1 cellular context compared by ENCODE assay signal in genomic region chr9:133893191-133893994, GRCh38.
TF ChIP-seq lines count a peak whose summit lies in the region.

No MANE protein-coding gene starts in this region.

TF ChIP-seq in HepG2, 621 proteins besides CTCF, POLR2A, EP300 and RAD21 (continued from another document and continues in another):
- TF ChIP-seq JARID2 (CRISPR knock-in tag; IDR thresholded peaks at IDR 0.05; ENCODE audit: insufficient replicate concordance) (no peak), SMAD1 (CRISPR knock-in tag; IDR thresholded peaks at IDR 0.05; ENCODE audit: borderline replicate concordance, low read depth) (peak; percentile 56; the same call in 1 of the 2 replicates), GABPB1 (CRISPR knock-in tag; IDR thresholded peaks at IDR 0.05) (peak; percentile 10; the same call in 1 of the 2 replicates), MAZ (IDR thresholded peaks at IDR 0.05; ENCODE audit: borderline replicate concordance, low read depth, low read length) (no peak), MAZ (CRISPR knock-in tag; IDR thresholded peaks at IDR 0.05; ENCODE audit: low read depth) (no peak), RFX1 (IDR thresholded peaks at IDR 0.05) (no peak), FIP1L1 (IDR thresholded peaks at IDR 0.05; ENCODE audit: borderline replicate concordance, insufficient read depth, low read depth, low read length) (no peak), SOX5 (CRISPR knock-in tag; IDR thresholded peaks at IDR 0.05; ENCODE audit: borderline replicate concordance) (no peak), GABPA (IDR thresholded peaks at IDR 0.05; ENCODE audit: low read depth, low read length) (no peak), GABPA (CRISPR knock-in tag; IDR thresholded peaks at IDR 0.05; ENCODE audit: low read depth) (no peak), ZNF687 (CRISPR knock-in tag; IDR thresholded peaks at IDR 0.05) (peak; percentile 6; the same call in 1 of the 2 replicates), HOMEZ (CRISPR knock-in tag; IDR thresholded peaks at IDR 0.05; ENCODE audit: low read depth) (no peak), FOXK2 (IDR thresholded peaks at IDR 0.05) (no peak), ZNF598 (CRISPR knock-in tag; IDR thresholded peaks at IDR 0.05; ENCODE audit: borderline replicate concordance) (no peak), ZNF883 (CRISPR knock-in tag; IDR thresholded peaks at IDR 0.05; ENCODE audit: not compliant biosample characterization) (no peak), TEAD3 (CRISPR knock-in tag; optimal IDR thresholded peaks at IDR 0.05; ENCODE audit: borderline replicate concordance) (no peak), ZNF253 (CRISPR knock-in tag; IDR thresholded peaks at IDR 0.05; ENCODE audit: borderline replicate concordance) (peak; percentile 91; the same call in 1 of the 2 replicates), ZBTB20 (CRISPR knock-in tag; IDR thresholded peaks at IDR 0.05; ENCODE audit: borderline replicate concordance, low read depth) (no peak), MXD3 (CRISPR knock-in tag; IDR thresholded peaks at IDR 0.05) (no peak), ZFP36 (IDR thresholded peaks at IDR 0.05; ENCODE audit: borderline replicate concordance, low read depth, low read length, partially characterized antibody) (no peak), EZH2 (conservative IDR thresholded peaks at IDR 0.05; ENCODE audit: low read depth, low read length) (no peak), CSRNP2 (CRISPR knock-in tag; conservative IDR thresholded peaks at IDR 0.05; ENCODE audit: low read depth) (no peak), ZSCAN25 (CRISPR knock-in tag; IDR thresholded peaks at IDR 0.05) (no peak), WIZ (CRISPR knock-in tag; IDR thresholded peaks at IDR 0.05) (no peak), ZNF766 (CRISPR knock-in tag; IDR thresholded peaks at IDR 0.05; ENCODE audit: borderline replicate concordance) (no peak), KDM5B (CRISPR knock-in tag; IDR thresholded peaks at IDR 0.05; ENCODE audit: borderline replicate concordance) (no peak; the same call in 1 of the 2 replicates), HDAC2 (CRISPR knock-in tag; IDR thresholded peaks at IDR 0.05) (no peak)
- TF ChIP-seq, protein P1, sequence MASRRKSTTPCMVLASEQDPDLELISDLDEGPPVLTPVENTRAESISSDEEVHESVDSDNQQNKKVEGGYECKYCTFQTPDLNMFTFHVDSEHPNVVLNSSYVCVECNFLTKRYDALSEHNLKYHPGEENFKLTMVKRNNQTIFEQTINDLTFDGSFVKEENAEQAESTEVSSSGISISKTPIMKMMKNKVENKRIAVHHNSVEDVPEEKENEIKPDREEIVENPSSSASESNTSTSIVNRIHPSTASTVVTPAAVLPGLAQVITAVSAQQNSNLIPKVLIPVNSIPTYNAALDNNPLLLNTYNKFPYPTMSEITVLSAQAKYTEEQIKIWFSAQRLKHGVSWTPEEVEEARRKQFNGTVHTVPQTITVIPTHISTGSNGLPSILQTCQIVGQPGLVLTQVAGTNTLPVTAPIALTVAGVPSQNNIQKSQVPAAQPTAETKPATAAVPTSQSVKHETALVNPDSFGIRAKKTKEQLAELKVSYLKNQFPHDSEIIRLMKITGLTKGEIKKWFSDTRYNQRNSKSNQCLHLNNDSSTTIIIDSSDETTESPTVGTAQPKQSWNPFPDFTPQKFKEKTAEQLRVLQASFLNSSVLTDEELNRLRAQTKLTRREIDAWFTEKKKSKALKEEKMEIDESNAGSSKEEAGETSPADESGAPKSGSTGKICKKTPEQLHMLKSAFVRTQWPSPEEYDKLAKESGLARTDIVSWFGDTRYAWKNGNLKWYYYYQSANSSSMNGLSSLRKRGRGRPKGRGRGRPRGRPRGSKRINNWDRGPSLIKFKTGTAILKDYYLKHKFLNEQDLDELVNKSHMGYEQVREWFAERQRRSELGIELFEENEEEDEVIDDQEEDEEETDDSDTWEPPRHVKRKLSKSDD (CRISPR knock-in tag; IDR thresholded peaks at IDR 0.05; ENCODE audit: low read depth): peak; percentile 59; the same call in 1 of the 2 replicates
- TF ChIP-seq, protein P2, sequence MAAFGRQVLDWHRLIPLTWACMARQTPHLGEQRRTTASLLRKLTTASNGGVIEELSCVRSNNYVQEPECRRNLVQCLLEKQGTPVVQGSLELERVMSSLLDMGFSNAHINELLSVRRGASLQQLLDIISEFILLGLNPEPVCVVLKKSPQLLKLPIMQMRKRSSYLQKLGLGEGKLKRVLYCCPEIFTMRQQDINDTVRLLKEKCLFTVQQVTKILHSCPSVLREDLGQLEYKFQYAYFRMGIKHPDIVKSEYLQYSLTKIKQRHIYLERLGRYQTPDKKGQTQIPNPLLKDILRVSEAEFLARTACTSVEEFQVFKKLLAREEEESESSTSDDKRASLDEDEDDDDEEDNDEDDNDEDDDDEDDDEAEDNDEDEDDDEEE (CRISPR knock-in tag; IDR thresholded peaks at IDR 0.05): no peak
- TF ChIP-seq, protein P3, sequence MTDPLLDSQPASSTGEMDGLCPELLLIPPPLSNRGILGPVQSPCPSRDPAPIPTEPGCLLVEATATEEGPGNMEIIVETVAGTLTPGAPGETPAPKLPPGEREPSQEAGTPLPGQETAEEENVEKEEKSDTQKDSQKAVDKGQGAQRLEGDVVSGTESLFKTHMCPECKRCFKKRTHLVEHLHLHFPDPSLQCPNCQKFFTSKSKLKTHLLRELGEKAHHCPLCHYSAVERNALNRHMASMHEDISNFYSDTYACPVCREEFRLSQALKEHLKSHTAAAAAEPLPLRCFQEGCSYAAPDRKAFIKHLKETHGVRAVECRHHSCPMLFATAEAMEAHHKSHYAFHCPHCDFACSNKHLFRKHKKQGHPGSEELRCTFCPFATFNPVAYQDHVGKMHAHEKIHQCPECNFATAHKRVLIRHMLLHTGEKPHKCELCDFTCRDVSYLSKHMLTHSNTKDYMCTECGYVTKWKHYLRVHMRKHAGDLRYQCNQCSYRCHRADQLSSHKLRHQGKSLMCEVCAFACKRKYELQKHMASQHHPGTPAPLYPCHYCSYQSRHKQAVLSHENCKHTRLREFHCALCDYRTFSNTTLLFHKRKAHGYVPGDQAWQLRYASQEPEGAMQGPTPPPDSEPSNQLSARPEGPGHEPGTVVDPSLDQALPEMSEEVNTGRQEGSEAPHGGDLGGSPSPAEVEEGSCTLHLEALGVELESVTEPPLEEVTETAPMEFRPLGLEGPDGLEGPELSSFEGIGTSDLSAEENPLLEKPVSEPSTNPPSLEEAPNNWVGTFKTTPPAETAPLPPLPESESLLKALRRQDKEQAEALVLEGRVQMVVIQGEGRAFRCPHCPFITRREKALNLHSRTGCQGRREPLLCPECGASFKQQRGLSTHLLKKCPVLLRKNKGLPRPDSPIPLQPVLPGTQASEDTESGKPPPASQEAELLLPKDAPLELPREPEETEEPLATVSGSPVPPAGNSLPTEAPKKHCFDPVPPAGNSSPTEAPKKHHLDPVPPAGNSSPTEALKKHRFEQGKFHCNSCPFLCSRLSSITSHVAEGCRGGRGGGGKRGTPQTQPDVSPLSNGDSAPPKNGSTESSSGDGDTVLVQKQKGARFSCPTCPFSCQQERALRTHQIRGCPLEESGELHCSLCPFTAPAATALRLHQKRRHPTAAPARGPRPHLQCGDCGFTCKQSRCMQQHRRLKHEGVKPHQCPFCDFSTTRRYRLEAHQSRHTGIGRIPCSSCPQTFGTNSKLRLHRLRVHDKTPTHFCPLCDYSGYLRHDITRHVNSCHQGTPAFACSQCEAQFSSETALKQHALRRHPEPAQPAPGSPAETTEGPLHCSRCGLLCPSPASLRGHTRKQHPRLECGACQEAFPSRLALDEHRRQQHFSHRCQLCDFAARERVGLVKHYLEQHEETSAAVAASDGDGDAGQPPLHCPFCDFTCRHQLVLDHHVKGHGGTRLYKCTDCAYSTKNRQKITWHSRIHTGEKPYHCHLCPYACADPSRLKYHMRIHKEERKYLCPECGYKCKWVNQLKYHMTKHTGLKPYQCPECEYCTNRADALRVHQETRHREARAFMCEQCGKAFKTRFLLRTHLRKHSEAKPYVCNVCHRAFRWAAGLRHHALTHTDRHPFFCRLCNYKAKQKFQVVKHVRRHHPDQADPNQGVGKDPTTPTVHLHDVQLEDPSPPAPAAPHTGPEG (CRISPR knock-in tag; IDR thresholded peaks at IDR 0.05): no peak
- TF ChIP-seq, protein P4, sequence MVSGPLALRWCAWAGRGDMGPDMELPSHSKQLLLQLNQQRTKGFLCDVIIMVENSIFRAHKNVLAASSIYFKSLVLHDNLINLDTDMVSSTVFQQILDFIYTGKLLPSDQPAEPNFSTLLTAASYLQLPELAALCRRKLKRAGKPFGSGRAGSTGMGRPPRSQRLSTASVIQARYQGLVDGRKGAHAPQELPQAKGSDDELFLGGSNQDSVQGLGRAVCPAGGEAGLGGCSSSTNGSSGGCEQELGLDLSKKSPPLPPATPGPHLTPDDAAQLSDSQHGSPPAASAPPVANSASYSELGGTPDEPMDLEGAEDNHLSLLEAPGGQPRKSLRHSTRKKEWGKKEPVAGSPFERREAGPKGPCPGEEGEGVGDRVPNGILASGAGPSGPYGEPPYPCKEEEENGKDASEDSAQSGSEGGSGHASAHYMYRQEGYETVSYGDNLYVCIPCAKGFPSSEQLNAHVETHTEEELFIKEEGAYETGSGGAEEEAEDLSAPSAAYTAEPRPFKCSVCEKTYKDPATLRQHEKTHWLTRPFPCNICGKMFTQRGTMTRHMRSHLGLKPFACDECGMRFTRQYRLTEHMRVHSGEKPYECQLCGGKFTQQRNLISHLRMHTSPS (CRISPR knock-in tag; IDR thresholded peaks at IDR 0.05; ENCODE audit: low read depth): no peak
- TF ChIP-seq, protein P5, sequence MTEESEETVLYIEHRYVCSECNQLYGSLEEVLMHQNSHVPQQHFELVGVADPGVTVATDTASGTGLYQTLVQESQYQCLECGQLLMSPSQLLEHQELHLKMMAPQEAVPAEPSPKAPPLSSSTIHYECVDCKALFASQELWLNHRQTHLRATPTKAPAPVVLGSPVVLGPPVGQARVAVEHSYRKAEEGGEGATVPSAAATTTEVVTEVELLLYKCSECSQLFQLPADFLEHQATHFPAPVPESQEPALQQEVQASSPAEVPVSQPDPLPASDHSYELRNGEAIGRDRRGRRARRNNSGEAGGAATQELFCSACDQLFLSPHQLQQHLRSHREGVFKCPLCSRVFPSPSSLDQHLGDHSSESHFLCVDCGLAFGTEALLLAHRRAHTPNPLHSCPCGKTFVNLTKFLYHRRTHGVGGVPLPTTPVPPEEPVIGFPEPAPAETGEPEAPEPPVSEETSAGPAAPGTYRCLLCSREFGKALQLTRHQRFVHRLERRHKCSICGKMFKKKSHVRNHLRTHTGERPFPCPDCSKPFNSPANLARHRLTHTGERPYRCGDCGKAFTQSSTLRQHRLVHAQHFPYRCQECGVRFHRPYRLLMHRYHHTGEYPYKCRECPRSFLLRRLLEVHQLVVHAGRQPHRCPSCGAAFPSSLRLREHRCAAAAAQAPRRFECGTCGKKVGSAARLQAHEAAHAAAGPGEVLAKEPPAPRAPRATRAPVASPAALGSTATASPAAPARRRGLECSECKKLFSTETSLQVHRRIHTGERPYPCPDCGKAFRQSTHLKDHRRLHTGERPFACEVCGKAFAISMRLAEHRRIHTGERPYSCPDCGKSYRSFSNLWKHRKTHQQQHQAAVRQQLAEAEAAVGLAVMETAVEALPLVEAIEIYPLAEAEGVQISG (CRISPR knock-in tag; IDR thresholded peaks at IDR 0.05): no peak
